ENCODE assay signal across 12 cellular contexts in genomic region chr14:91361236-91361811, GRCh38. TPM values are rescaled to one million over a fixed set of nuclear protein-coding genes. Genes with fewer than 3 reads are reported as not detected.
DNase-seq lines count a peak whose midpoint lies in the region; ATAC-seq and TF ChIP-seq lines count a peak whose summit lies in the region.
"Had no signal": no experiment of that assay in that cellular context is flagged by ENCODE, and none has a peak within 500 bp of the region (broad histone marks: within the 10 kb centered on the region; RNA-seq: fewer than 3 reads in every experiment).

No MANE protein-coding gene starts in this region.

- no peak overlapping the region for H3K4me3 Mint-ChIP-seq in CD8-positive, alpha-beta T cell
- peak overlapping the region in 2 of 10 donors; percentile 2 to 15 for H3K4me3 Mint-ChIP-seq in naive thymus-derived CD8-positive, alpha-beta T cell

- dilution Hi-C loops in mammary epithelial cell (cut with HindIII; ENCODE audit: low sequenced_read_pairs), result no loop called here

- H4K20me1 ChIP-seq in mammary epithelial cell (ENCODE audit: insufficient read depth, low read length) (no peaks in the 10 kb centered on the region), GM23248 (ENCODE audit: insufficient read depth) (no peaks in the 10 kb centered on the region)

- no peak for ATAC-seq in CD8-positive, alpha-beta T cell
- no peak for ATAC-seq in naive thymus-derived CD8-positive, alpha-beta T cell
- ATAC-seq: activated T-helper 17 cell treated with anti-CD3 and anti-CD28 coated beads, Interleukin-2, amount 50 U/mL, for 72 hours had no signal

- peak overlapping the region; percentile 49 for H3K27ac Mint-ChIP-seq in CD8-positive, alpha-beta T cell
- peak overlapping the region; percentile 15 to 88 (median 75) for H3K27ac Mint-ChIP-seq in naive thymus-derived CD8-positive, alpha-beta T cell

- peaks cover 80% of the 10 kb centered on the region for H3K4me1 Mint-ChIP-seq in CD8-positive, alpha-beta T cell (ENCODE audit: low read depth)
- peaks cover 39 to 96% (median 77%) of the 10 kb centered on the region in 4 donors for H3K4me1 Mint-ChIP-seq in naive thymus-derived CD8-positive, alpha-beta T cell

- H3K27me3 Mint-ChIP-seq in CD8-positive, alpha-beta T cell (ENCODE audit: low read depth), result no peaks in the 10 kb centered on the region
- H3K27me3 Mint-ChIP-seq in naive thymus-derived CD8-positive, alpha-beta T cell, result no peaks in the 10 kb centered on the region
- H3K27me3 Mint-ChIP-seq: activated T-helper 17 cell treated with anti-CD3 and anti-CD28 coated beads, Interleukin-2, amount 50 U/mL, for 72 hours had no signal

- H3K27me3 ChIP-seq in CD8-positive, alpha-beta T cell (ENCODE audit: insufficient read depth, low read length), result no peaks in the 10 kb centered on the region
- no peaks in the 10 kb centered on the region for H3K27me3 ChIP-seq in mammary epithelial cell (ENCODE audit: insufficient read depth, low read length)
- peaks cover 40% of the 10 kb centered on the region for H3K27me3 ChIP-seq in GM23248 (replicated peaks; ENCODE audit: insufficient read depth)
- H3K27me3 ChIP-seq: uterus had no signal

- H3K4me1 ChIP-seq in CD8-positive, alpha-beta T cell (ENCODE audit: insufficient read depth, low read length), result peaks cover 79% of the 10 kb centered on the region
- H3K4me1 ChIP-seq in mammary epithelial cell (ENCODE audit: insufficient read depth, low read length) (peaks cover 21% of the 10 kb centered on the region), GM23248 (ENCODE audit: insufficient read depth) (no peaks in the 10 kb centered on the region)
- H3K4me1 ChIP-seq: uterus had no signal

- CTCF ChIA-PET in CD8-positive, alpha-beta T cell (lab: Charles Lee), result interaction anchor here (1.1 to 14.1 kb wide), 5 partner anchors 11 to 56 kb away, joined by 3 to 163 read pairs (median 4); partner anchors contain the start of gene CCDC88C
- CTCF ChIA-PET in mammary epithelial cell (lab: Charles Lee; ENCODE audit: low non-redundant PET), result no interaction called here

- 3% methylated on average over 14 of the region's 14 CpGs for WGBS in mammary epithelial cell (ENCODE audit: low coverage, missing lambda C conversion rate)
- 76 to 77% methylated on average over 14 of the region's 14 CpGs for WGBS in GM23248 (ENCODE audit: low coverage in 1 of 2, low lambda C conversion rate in 2 of 2, missing lambda C conversion rate in 2 of 2), 2 experiments

- H2AFZ ChIP-seq in mammary epithelial cell (ENCODE audit: low read depth, low read length), result peak overlapping the region; percentile 79
- H2AFZ ChIP-seq in GM23248, result no peak overlapping the region

- BruUV-seq in mammary epithelial cell (replicated peaks; lab: Mats Ljungman, UMichigan), result no TSS peak

- no peak overlapping the region for H3K4me3 ChIP-seq in CD8-positive, alpha-beta T cell (ENCODE audit: low read depth, low read length)
- H3K4me3 ChIP-seq in mammary epithelial cell (replicated peaks in 1 of 3; ENCODE audit: insufficient read depth in 1 of 3, low read depth in 2 of 3, low read length in 3 of 3) (peak overlapping the region in 1 of 3 experiments; percentile 22), GM23248 (no peak overlapping the region)
- H3K4me3 ChIP-seq: uterus had no signal

- peak overlapping the region; percentile 68 for H3K4me2 ChIP-seq in mammary epithelial cell (ENCODE audit: insufficient read depth, low read depth, low read length)
- H3K4me2 ChIP-seq in GM23248 (ENCODE audit: unreplicated experiment), result no peak overlapping the region
- H3K4me2 ChIP-seq: KMS-11 had no signal

- no peaks in the 10 kb centered on the region for H3K9me3 Mint-ChIP-seq in CD8-positive, alpha-beta T cell
- no peaks in the 10 kb centered on the region for H3K9me3 Mint-ChIP-seq in naive thymus-derived CD8-positive, alpha-beta T cell
- H3K9me3 Mint-ChIP-seq: activated T-helper 17 cell treated with anti-CD3 and anti-CD28 coated beads, Interleukin-2, amount 50 U/mL, for 72 hours had no signal

- POLR2A ChIA-PET in CD8-positive, alpha-beta T cell (lab: Charles Lee), result interaction anchor here (0.7 to 1.0 kb wide), 3 partner anchors 11 to 43 kb away, joined by 3 to 4 read pairs (median 3); no protein-coding TSS in a partner anchor
- POLR2A ChIA-PET in naive thymus-derived CD8-positive, alpha-beta T cell (lab: Charles Lee), result interaction anchor here (0.7 to 15.0 kb wide), 7 partner anchors 10 to 301 kb away, joined by 4 to 200 read pairs (median 8); partner anchors contain the start of genes CCDC88C and RPS6KA5

- H3K79me2 ChIP-seq in mammary epithelial cell (ENCODE audit: insufficient read depth, low read length), result no peaks in the 10 kb centered on the region
- H3K79me2 ChIP-seq in GM23248 (ENCODE audit: insufficient read depth), result no peaks in the 10 kb centered on the region

- H3K9ac ChIP-seq in mammary epithelial cell (ENCODE audit: insufficient read depth, low read length) (peak overlapping the region; percentile 38), GM23248 (no peak overlapping the region)
- H3K9ac ChIP-seq: KMS-11 had no signal

- H3K36me3 ChIP-seq in CD8-positive, alpha-beta T cell (ENCODE audit: insufficient read depth, low read length), result peaks cover 26% of the 10 kb centered on the region
- H3K36me3 ChIP-seq in mammary epithelial cell (ENCODE audit: insufficient read depth, low read length) (no peaks in the 10 kb centered on the region), GM23248 (ENCODE audit: low read depth) (no peaks in the 10 kb centered on the region)
- H3K36me3 ChIP-seq: uterus had no signal

- H3K36me3 Mint-ChIP-seq in CD8-positive, alpha-beta T cell, result peaks cover 45% of the 10 kb centered on the region
- peaks cover 0 to 43% (median 2%) of the 10 kb centered on the region in 3 donors for H3K36me3 Mint-ChIP-seq in naive thymus-derived CD8-positive, alpha-beta T cell

- H3K9me3 ChIP-seq in CD8-positive, alpha-beta T cell (ENCODE audit: low read length), result no peaks in the 10 kb centered on the region
- H3K9me3 ChIP-seq in mammary epithelial cell (replicated peaks; ENCODE audit: insufficient read depth, low read length), result no peaks in the 10 kb centered on the region
- H3K9me3 ChIP-seq in GM23248 (ENCODE audit: low read depth), result no peaks in the 10 kb centered on the region
- H3K9me3 ChIP-seq: uterus had no signal

- H3K9me2 ChIP-seq in GM23248 (ENCODE audit: insufficient read depth), result no peaks in the 10 kb centered on the region

- TF ChIP-seq CTCF in CD8-positive, alpha-beta T cell (IDR thresholded peaks at IDR 0.05), result no peak
- TF ChIP-seq CTCF in mammary epithelial cell (conservative IDR thresholded peaks at IDR 0.05 in 1 of 2, IDR thresholded peaks at IDR 0.05 in 1 of 2; ENCODE audit: extremely low read depth in 1 of 2, insufficient read depth in 1 of 2, low read depth in 1 of 2, low read length in 2 of 2), result no peak

- intact Hi-C loops in CD8-positive, alpha-beta T cell (cut with DNase I, micrococcal nuclease), result no loop called here
- intact Hi-C loops in mammary epithelial cell (cut with micrococcal nuclease), result no loop called here

- in situ Hi-C loops in mammary epithelial cell (cut with MboI; ENCODE audit: low sequenced_read_pairs in 2 of 2), result no loop called here
- in situ Hi-C loops in GM23248 (cut with MboI), result no loop called here

- H3F3A ChIP-seq in GM23248 (ENCODE audit: insufficient read depth), result no peaks in the 10 kb centered on the region

- no peak overlapping the region for H3K27ac ChIP-seq in CD8-positive, alpha-beta T cell (ENCODE audit: low read depth, low read length)
- H3K27ac ChIP-seq in mammary epithelial cell (ENCODE audit: insufficient read depth, low read depth, low read length) (peak overlapping the region; percentile 81), GM23248 (no peak overlapping the region)
- H3K27ac ChIP-seq: KMS-11, uterus had no signal

- no peak for DNase-seq in CD8-positive, alpha-beta T cell
- DNase-seq in NCI-H226 (peak; percentile 54), mammary epithelial cell (peak; percentile 95), GM23248 (no peak), activated gamma-delta T cell (lab: John Stamatoyannopoulos, UW) (no peak)
- DNase-seq in naive thymus-derived CD8-positive, alpha-beta T cell, result no peak
- no peak for DNase-seq in activated CD8-positive, alpha-beta memory T cell treated with anti-CD3 and anti-CD28 coated beads, Interleukin-2, amount 50 U/mL, for 4 hours
- no peak for DNase-seq in activated CD4-positive, alpha-beta T cell treated with anti-CD3 and anti-CD28 coated beads, Interleukin-2, amount 50 U/mL, for 4 hours
- DNase-seq: DND-41, uterus had no signal

RNA-seq across cellular contexts. Expression of gene CCDC88C, which starts 56.3 kb away (rescaled TPM):
- total RNA-seq in CD8-positive, alpha-beta T cell, result 100 to 1,000 TPM; 266 to 273 TPM
- total RNA-seq in mammary epithelial cell, result 1 to 10 TPM; 2.0 to 4.7 TPM
- polyA plus RNA-seq in mammary epithelial cell (1.4 TPM), GM23248 (2016; fragmentation: Nextera tagmentation; extraction: Ambion mirVana) (0.06 TPM in 1 of 2 replicates, not detected in the other)
- 0.47 TPM for polyA minus RNA-seq in mammary epithelial cell
- 100 to 1,000 TPM; 300 to 322 TPM for total RNA-seq in naive thymus-derived CD8-positive, alpha-beta T cell
- 10 to 100 TPM; 23.4 to 41.9 (median 24.0) TPM for polyA plus RNA-seq in naive thymus-derived CD8-positive, alpha-beta T cell
- not detected in 2 replicates for total RNA-seq in GM23248 (2014; rRNA removed; shearing (Covaris generic))

Comparison
In these comparisons a context has a peak if more than half of its experiments do, and no peak if none do; other contexts are left out.
1. DNase-seq: peak in NCI-H226 (single experiment) and mammary epithelial cell (single experiment); none in CD8-positive, alpha-beta T cell (0 of 7), naive thymus-derived CD8-positive, alpha-beta T cell (0 of 10), activated CD8-positive, alpha-beta memory T cell treated with anti-CD3 and anti-CD28 coated beads, Interleukin-2, amount 50 U/mL, for 4 hours (single experiment), GM23248 (single experiment), activated CD4-positive, alpha-beta T cell treated with anti-CD3 and anti-CD28 coated beads, Interleukin-2, amount 50 U/mL, for 4 hours (0 of 2) and activated gamma-delta T cell (single experiment).
2. RNA of gene CCDC88C, which starts 56.3 kb away (total RNA-seq): 300 to 322 TPM in naive thymus-derived CD8-positive, alpha-beta T cell and 266 to 273 TPM in CD8-positive, alpha-beta T cell; 2.0 to 4.7 TPM in mammary epithelial cell and not detected in GM23248; every median in the first group is over 10 times any median in the second.